Comparison of ENCODE assay signal across 8 cellular contexts in the genomic region with DNA sequence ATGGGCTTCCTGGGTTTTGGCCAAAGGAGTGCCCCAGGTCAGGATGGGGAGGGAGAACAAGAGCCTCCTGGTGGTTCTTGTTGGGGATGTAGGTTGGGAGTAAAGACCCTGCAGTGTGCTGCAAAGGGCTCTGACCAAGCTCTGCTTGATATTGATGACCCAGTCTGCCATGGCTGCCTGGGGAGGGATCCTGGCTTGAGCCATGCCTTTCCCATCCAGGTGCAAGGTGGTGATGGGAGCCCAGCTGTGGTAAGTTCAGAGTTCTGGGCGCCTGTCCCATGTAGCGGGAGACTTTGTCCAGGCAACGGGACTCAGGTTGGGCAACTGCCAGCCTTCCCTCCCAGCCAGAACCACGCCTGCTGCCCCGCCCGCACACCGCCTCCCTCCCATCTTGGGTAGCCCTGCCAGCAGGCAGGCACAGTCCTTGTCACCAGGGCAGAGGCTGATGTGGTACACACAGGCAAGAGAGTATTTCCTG. TPM values are rescaled to one million over a fixed set of nuclear protein-coding genes. Genes with fewer than 3 reads are reported as not detected.
DNase-seq lines count a peak whose midpoint lies in the region; ATAC-seq and TF ChIP-seq lines count a peak whose summit lies in the region.

No MANE protein-coding gene starts in this region.

- intact Hi-C loops in MCF 10A (cut with micrococcal nuclease): no loop called here

- CTCF ChIA-PET in MCF 10A (lab: Yijun Ruan, JAX): interaction anchor here (1.0 to 4.3 kb wide), 4 partner anchors 8 to 18 kb away, joined by 3 to 36 read pairs (median 18); no protein-coding TSS in a partner anchor

- H3K4me1 Mint-ChIP-seq in MCF 10A (ENCODE audit: insufficient read depth, unreplicated experiment): peaks cover 43% of the 10 kb centered on the region
- peaks cover 71% of the 10 kb centered on the region for H3K4me1 Mint-ChIP-seq in stimulated activated naive CD8-positive, alpha-beta T cell treated with anti-CD3 and anti-CD28 coated beads, Interleukin-15, amount 100 ng/mL, for 72 hours

- H3K27ac Mint-ChIP-seq in MCF 10A (ENCODE audit: low read depth, unreplicated experiment): peak overlapping the region; percentile 83
- peak overlapping the region in 1 of 2 donors; percentile 96 for H3K27ac Mint-ChIP-seq in stimulated activated naive CD8-positive, alpha-beta T cell treated with anti-CD3 and anti-CD28 coated beads, Interleukin-15, amount 100 ng/mL, for 72 hours

- H3K27me3 Mint-ChIP-seq in MCF 10A (ENCODE audit: insufficient read depth, unreplicated experiment): no peaks in the 10 kb centered on the region
- no peaks in the 10 kb centered on the region for H3K27me3 Mint-ChIP-seq in stimulated activated naive CD8-positive, alpha-beta T cell treated with anti-CD3 and anti-CD28 coated beads, Interleukin-15, amount 100 ng/mL, for 72 hours

- ATAC-seq in stimulated activated naive CD8-positive, alpha-beta T cell treated with anti-CD3 and anti-CD28 coated beads, Interleukin-15, amount 100 ng/mL, for 72 hours: no peak
- ATAC-seq in HG03039 (IDR thresholded peaks at IDR 0.05; ENCODE audit: unreplicated experiment) (no peak), HG02840 (IDR thresholded peaks at IDR 0.05; ENCODE audit: low FRiP score, unreplicated experiment) (no peak)

- H3K4me3 Mint-ChIP-seq in MCF 10A (ENCODE audit: unreplicated experiment): peak overlapping the region; percentile 98
- peak overlapping the region; percentile 88 to 97 for H3K4me3 Mint-ChIP-seq in stimulated activated naive CD8-positive, alpha-beta T cell treated with anti-CD3 and anti-CD28 coated beads, Interleukin-15, amount 100 ng/mL, for 72 hours

- peaks cover 14% of the 10 kb centered on the region for H3K36me3 Mint-ChIP-seq in MCF 10A (ENCODE audit: insufficient read depth, unreplicated experiment)

- H3K4me3 ChIP-seq in LNCaP clone FGC (ENCODE audit: low read depth, low read length): no peak overlapping the region

- BruUV-seq in MCF 10A (replicated peaks; lab: Mats Ljungman, UMichigan): no TSS peak

- peak overlapping the region; percentile 86 for H3K27ac ChIP-seq in layer of hippocampus (ENCODE audit: low read depth, low read length)

- POLR2A ChIA-PET in MCF 10A (lab: Yijun Ruan, JAX): interaction anchor here (0.6 to 4.8 kb wide), 7 partner anchors 10 to 1736 kb away, joined by 3 to 102 read pairs (median 4); partner anchors contain the start of genes ABHD14A, HYAL3 and NAA80

- no peaks in the 10 kb centered on the region for H3K27me3 ChIP-seq in layer of hippocampus (ENCODE audit: control insufficient read depth, insufficient read depth, low read length)

- H3K9me3 Mint-ChIP-seq in MCF 10A (ENCODE audit: unreplicated experiment): no peaks in the 10 kb centered on the region
- no peaks in the 10 kb centered on the region for H3K9me3 Mint-ChIP-seq in stimulated activated naive CD8-positive, alpha-beta T cell treated with anti-CD3 and anti-CD28 coated beads, Interleukin-15, amount 100 ng/mL, for 72 hours

- peak in 12 of 14 donors; percentile 27 to 81 (median 56) for DNase-seq in C1 segment of cervical spinal cord (lab: John Stamatoyannopoulos, UW)
- peak; percentile 81 for DNase-seq in LNCaP clone FGC (ENCODE audit: low read depth)
- DNase-seq in MCF 10A (ENCODE audit: unreplicated experiment): peak; percentile 85
- DNase-seq in stimulated activated naive CD8-positive, alpha-beta T cell treated with anti-CD3 and anti-CD28 coated beads, Interleukin-15, amount 100 ng/mL, for 72 hours: no peak
- DNase-seq in NCI-H1105 (lab: John Stamatoyannopoulos, UW): no peak

- TF ChIP-seq CTCF in LNCaP clone FGC (IDR thresholded peaks at IDR 0.05; ENCODE audit: control insufficient read depth, extremely low read depth, insufficient read depth) (no peak), MCF 10A (IDR thresholded peaks at IDR 0.05; ENCODE audit: unreplicated experiment) (no peak)

RNA-seq across cellular contexts. Expression of gene GNAI2, which starts 2.6 kb away (rescaled TPM):
- 122 and 123 TPM in 2 replicates for total RNA-seq in MCF 10A (2022)

RNA-seq across cellular contexts. Expression of gene SEMA3B, which starts 30.4 kb away (rescaled TPM):
- total RNA-seq in MCF 10A (2022): 7.6 and 12.5 TPM in 2 replicates

RNA-seq across cellular contexts. Expression of gene SLC38A3, which starts 33.5 kb away (rescaled TPM):
- total RNA-seq in MCF 10A (2022): not detected in 2 replicates

RNA-seq across cellular contexts. Expression of gene LSMEM2, which starts 40.3 kb away (rescaled TPM):
- total RNA-seq in MCF 10A (2022): 0.20 TPM in 1 of 2 replicates, not detected in the other

RNA-seq across cellular contexts. Expression of gene GNAT1, which starts 47.2 kb away (rescaled TPM):
- total RNA-seq in MCF 10A (2022): 0.49 TPM in 1 of 2 replicates, not detected in the other

Comparison
In these comparisons a context has a peak if more than half of its experiments do, and no peak if none do; other contexts are left out.
1. DNase-seq: peak in C1 segment of cervical spinal cord (12 of 14), LNCaP clone FGC (single experiment) and MCF 10A (single experiment); none in stimulated activated naive CD8-positive, alpha-beta T cell treated with anti-CD3 and anti-CD28 coated beads, Interleukin-15, amount 100 ng/mL, for 72 hours (0 of 2) and NCI-H1105 (single experiment).